ENCODE assay signal across 34 cellular contexts in the genomic region with DNA sequence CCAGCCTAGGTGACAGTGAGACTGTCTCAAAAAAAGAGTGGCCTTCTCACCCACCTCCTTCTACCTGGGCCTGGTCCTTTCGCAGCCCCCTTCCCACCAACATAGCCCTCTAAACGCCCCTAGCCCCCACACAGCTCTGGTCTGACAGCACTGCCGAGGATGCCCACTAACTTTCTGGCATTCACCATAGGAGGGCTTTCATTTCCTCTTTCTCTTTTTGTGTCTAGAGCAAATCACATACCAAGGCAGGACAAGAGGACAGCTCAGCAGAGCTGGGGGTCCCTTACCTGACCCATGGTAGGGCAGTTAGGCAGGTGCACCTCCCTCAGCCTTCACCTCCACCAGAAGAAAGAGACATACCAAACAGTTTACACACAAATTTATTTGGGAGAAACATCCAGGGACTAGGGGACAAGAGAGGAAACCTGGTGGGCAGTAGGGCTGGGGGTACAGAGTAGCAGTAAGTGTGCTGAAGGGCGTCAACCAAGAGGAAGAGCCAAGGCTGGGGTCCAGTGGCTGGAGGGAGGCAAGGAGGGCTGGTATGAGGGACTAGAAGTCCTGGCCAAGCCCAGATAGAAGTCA. TPM values are rescaled to one million over a fixed set of nuclear protein-coding genes. Genes with fewer than 3 reads are reported as not detected.
DNase-seq lines count a peak whose midpoint lies in the region; ATAC-seq lines count a peak whose summit lies in the region.
"Had no signal": no experiment of that assay in that cellular context is flagged by ENCODE, and none has a peak within 500 bp of the region (broad histone marks: within the 10 kb centered on the region; RNA-seq: fewer than 3 reads in every experiment).

No MANE protein-coding gene starts in this region.

- CTCF ChIA-PET in CD4-positive, alpha-beta memory T cell (lab: Charles Lee; ENCODE audit: partially characterized antibody), result no interaction called here

- no peak overlapping the region for H3K4me3 Mint-ChIP-seq in activated naive CD8-positive, alpha-beta T cell treated with anti-CD3 and anti-CD28 coated beads, Interleukin-2, amount 10 ng/mL, durations not matched to agents 7 days and 5 days
- H3K4me3 Mint-ChIP-seq in activated naive CD8-positive, alpha-beta T cell treated with anti-CD3 and anti-CD28 coated beads for 36 hours, result no peak overlapping the region
- no peak overlapping the region for H3K4me3 Mint-ChIP-seq in central memory CD8-positive, alpha-beta T cell
- H3K4me3 Mint-ChIP-seq in CD4-positive, alpha-beta memory T cell, result no peak overlapping the region
- H3K4me3 Mint-ChIP-seq: natural killer cell treated with Interleukin-12 subunit alpha and Interleukin-12 subunit beta and Interleukin-15 and Interleukin-18, amount 100 ng/mL, for 72 hours; T-helper 1 cell treated with Interleukin-12 subunit alpha and Interleukin-12 subunit beta and Interleukin-4 antibody, amounts not matched to agents 30 μg/mL and 1 μg/mL, for 36 hours had no signal

- H3K27me3 ChIP-seq in CD4-positive, alpha-beta memory T cell (ENCODE audit: insufficient read depth, low read length), result no peaks in the 10 kb centered on the region
- H3K27me3 ChIP-seq: esophagus squamous epithelium, gastrocnemius medialis, Peyer's patch, spleen, vagina had no signal

- intact Hi-C loops in CD4-positive, alpha-beta memory T cell (cut with micrococcal nuclease), result no loop called here

- no peak overlapping the region for H3K4me3 ChIP-seq in CD4-positive, alpha-beta memory T cell (ENCODE audit: low read length in 2 of 2)
- H3K4me3 ChIP-seq: esophagus squamous epithelium, gastrocnemius medialis, HAP-1, left ventricle myocardium inferior, Peyer's patch, spleen, thoracic aorta, vagina had no signal

- H3K36me3 Mint-ChIP-seq in activated naive CD8-positive, alpha-beta T cell treated with anti-CD3 and anti-CD28 coated beads, Interleukin-2, amount 10 ng/mL, durations not matched to agents 7 days and 5 days, result peaks cover 9% of the 10 kb centered on the region
- H3K36me3 Mint-ChIP-seq in activated naive CD8-positive, alpha-beta T cell treated with anti-CD3 and anti-CD28 coated beads for 36 hours, result peaks cover 5% of the 10 kb centered on the region
- peaks cover 13% of the 10 kb centered on the region for H3K36me3 Mint-ChIP-seq in central memory CD8-positive, alpha-beta T cell (ENCODE audit: insufficient read depth)
- peaks cover 11 to 24% of the 10 kb centered on the region in 2 donors for H3K36me3 Mint-ChIP-seq in CD4-positive, alpha-beta memory T cell

- H3K27ac Mint-ChIP-seq in activated naive CD8-positive, alpha-beta T cell treated with anti-CD3 and anti-CD28 coated beads, Interleukin-2, amount 10 ng/mL, durations not matched to agents 7 days and 5 days, result peak overlapping the region; percentile 6
- H3K27ac Mint-ChIP-seq in activated naive CD8-positive, alpha-beta T cell treated with anti-CD3 and anti-CD28 coated beads for 36 hours, result no peak overlapping the region
- H3K27ac Mint-ChIP-seq in central memory CD8-positive, alpha-beta T cell (ENCODE audit: low read depth), result peak overlapping the region; percentile 60
- peak overlapping the region in 3 of 7 donors; percentile 5 to 89 (median 72) for H3K27ac Mint-ChIP-seq in CD4-positive, alpha-beta memory T cell
- H3K27ac Mint-ChIP-seq: natural killer cell treated with Interleukin-12 subunit alpha and Interleukin-12 subunit beta and Interleukin-15 and Interleukin-18, amount 100 ng/mL, for 72 hours; T-helper 1 cell treated with Interleukin-12 subunit alpha and Interleukin-12 subunit beta and Interleukin-4 antibody, amounts not matched to agents 30 μg/mL and 1 μg/mL, for 36 hours had no signal

- DNase-seq in activated naive CD8-positive, alpha-beta T cell treated with anti-CD3 and anti-CD28 coated beads, Interleukin-2, amount 10 ng/mL, durations not matched to agents 7 days and 5 days, result no peak
- DNase-seq in activated naive CD8-positive, alpha-beta T cell treated with anti-CD3 and anti-CD28 coated beads for 36 hours, result no peak
- DNase-seq in NOMO-1 treated with dmso at 0.1 percent for 144 hours (lab: John Stamatoyannopoulos, UW; ENCODE audit: unreplicated experiment), result peak; percentile 8
- no peak for DNase-seq in central memory CD8-positive, alpha-beta T cell (ENCODE audit: low spot score in 2 of 2)
- no peak for DNase-seq in CD4-positive, alpha-beta memory T cell
- DNase-seq: ACHN; activated CD4-positive, alpha-beta T cell treated with anti-CD3 and anti-CD28 coated beads, Interleukin-2, amount 50 U/mL, for 1 hour; activated CD8-positive, alpha-beta memory T cell treated with anti-CD3 and anti-CD28 coated beads, Interleukin-2, amount 50 U/mL, for 48 hours; activated gamma-delta T cell treated with Interleukin-2 at 50 U/mL for 16 hours; EL; esophagus squamous epithelium; gastrocnemius medialis; hippocampal formation; left ventricle myocardium inferior; NCI-H1417 treated with DMSO at 0.1 percent for 48 hours; NCI-H2107; NCI-H446 treated with DMSO at 0.1 percent for 48 hours; Peyer's patch; right cardiac atrium; spleen; stimulated activated CD4-positive, alpha-beta T cell treated with anti-CD3 and anti-CD28 coated beads, Interleukin-2, amount 100 ng/mL, for 48 hours; stimulated activated naive CD4-positive, alpha-beta T cell treated with Interleukin-2 at 50 U/mL for 16 hours had no signal

- no peaks in the 10 kb centered on the region for H3K9me3 ChIP-seq in CD4-positive, alpha-beta memory T cell (ENCODE audit: control insufficient read depth in 1 of 2, low read length in 2 of 2)
- H3K9me3 ChIP-seq: esophagus squamous epithelium, gastrocnemius medialis, HAP-1, left ventricle myocardium inferior, Peyer's patch, spleen, thoracic aorta, vagina had no signal

- no peaks in the 10 kb centered on the region for H3K27me3 Mint-ChIP-seq in activated naive CD8-positive, alpha-beta T cell treated with anti-CD3 and anti-CD28 coated beads, Interleukin-2, amount 10 ng/mL, durations not matched to agents 7 days and 5 days
- no peaks in the 10 kb centered on the region for H3K27me3 Mint-ChIP-seq in activated naive CD8-positive, alpha-beta T cell treated with anti-CD3 and anti-CD28 coated beads for 36 hours
- H3K27me3 Mint-ChIP-seq in central memory CD8-positive, alpha-beta T cell, result no peaks in the 10 kb centered on the region
- H3K27me3 Mint-ChIP-seq in CD4-positive, alpha-beta memory T cell, result no peaks in the 10 kb centered on the region
- H3K27me3 Mint-ChIP-seq: natural killer cell treated with Interleukin-12 subunit alpha and Interleukin-12 subunit beta and Interleukin-15 and Interleukin-18, amount 100 ng/mL, for 72 hours had no signal

- POLR2A ChIA-PET in activated naive CD8-positive, alpha-beta T cell treated with anti-CD3 and anti-CD28 coated beads, Interleukin-2, amount 10 ng/mL, durations not matched to agents 7 days and 5 days (lab: Charles Lee), result interaction anchor here (0.7 kb wide), 1 partner anchor 129 kb away, joined by 6 read pairs; the partner anchor contains the start of genes ATP6V1G2 and NFKBIL1
- POLR2A ChIA-PET in CD4-positive, alpha-beta memory T cell (lab: Charles Lee; ENCODE audit: partially characterized antibody), result interaction anchor here (1.4 kb wide), 1 partner anchor 24 kb away, joined by 5 read pairs; the partner anchor contains the start of gene BAG6

- H3K4me1 Mint-ChIP-seq in activated naive CD8-positive, alpha-beta T cell treated with anti-CD3 and anti-CD28 coated beads, Interleukin-2, amount 10 ng/mL, durations not matched to agents 7 days and 5 days, result peaks cover 28% of the 10 kb centered on the region
- peaks cover 9% of the 10 kb centered on the region for H3K4me1 Mint-ChIP-seq in activated naive CD8-positive, alpha-beta T cell treated with anti-CD3 and anti-CD28 coated beads for 36 hours
- H3K4me1 Mint-ChIP-seq in central memory CD8-positive, alpha-beta T cell, result peaks cover 20% of the 10 kb centered on the region
- H3K4me1 Mint-ChIP-seq in CD4-positive, alpha-beta memory T cell, result peaks cover 8 to 24% (median 12%) of the 10 kb centered on the region in 4 donors

- H3K4me1 ChIP-seq in CD4-positive, alpha-beta memory T cell (ENCODE audit: insufficient read depth, low read length), result peaks cover 15% of the 10 kb centered on the region

- ATAC-seq in activated naive CD8-positive, alpha-beta T cell treated with anti-CD3 and anti-CD28 coated beads, Interleukin-2, amount 10 ng/mL, durations not matched to agents 7 days and 5 days (ENCODE audit: low read depth), result no peak
- no peak for ATAC-seq in central memory CD8-positive, alpha-beta T cell (replicated peaks; ENCODE audit: extremely low read depth, poor library complexity, severe bottlenecking)
- ATAC-seq in HG03469 (IDR thresholded peaks at IDR 0.05; ENCODE audit: unreplicated experiment) (no peak), HG02759 (IDR thresholded peaks at IDR 0.05; ENCODE audit: unreplicated experiment) (no peak), HG03175 (IDR thresholded peaks at IDR 0.05; ENCODE audit: unreplicated experiment) (no peak)
- ATAC-seq: gastrocnemius medialis; natural killer cell treated with Interleukin-12 subunit alpha and Interleukin-12 subunit beta and Interleukin-15 and Interleukin-18, amount 100 ng/mL, for 72 hours; right cardiac atrium had no signal

- no peak overlapping the region for H3K27ac ChIP-seq in CD4-positive, alpha-beta memory T cell (ENCODE audit: low read depth, low read length)
- H3K27ac ChIP-seq: C4-2B, esophagus squamous epithelium, gastrocnemius medialis, HL-60, left ventricle myocardium inferior, parathyroid adenoma, Peyer's patch, thoracic aorta, vagina had no signal

- H3K9me3 Mint-ChIP-seq in activated naive CD8-positive, alpha-beta T cell treated with anti-CD3 and anti-CD28 coated beads, Interleukin-2, amount 10 ng/mL, durations not matched to agents 7 days and 5 days, result no peaks in the 10 kb centered on the region
- H3K9me3 Mint-ChIP-seq in activated naive CD8-positive, alpha-beta T cell treated with anti-CD3 and anti-CD28 coated beads for 36 hours, result no peaks in the 10 kb centered on the region
- H3K9me3 Mint-ChIP-seq in central memory CD8-positive, alpha-beta T cell, result no peaks in the 10 kb centered on the region
- no peaks in the 10 kb centered on the region for H3K9me3 Mint-ChIP-seq in CD4-positive, alpha-beta memory T cell
- H3K9me3 Mint-ChIP-seq: natural killer cell treated with Interleukin-12 subunit alpha and Interleukin-12 subunit beta and Interleukin-15 and Interleukin-18, amount 100 ng/mL, for 72 hours; T-helper 1 cell treated with Interleukin-12 subunit alpha and Interleukin-12 subunit beta and Interleukin-4 antibody, amounts not matched to agents 30 μg/mL and 1 μg/mL, for 36 hours had no signal

- peaks cover 20% of the 10 kb centered on the region for H3K36me3 ChIP-seq in CD4-positive, alpha-beta memory T cell (ENCODE audit: insufficient read depth, low read length)

RNA-seq across cellular contexts. Expression of gene LY6G5C, which starts 4.5 kb away (rescaled TPM):
- 1 to 10 TPM; 3.5 to 4.6 TPM for total RNA-seq in activated naive CD8-positive, alpha-beta T cell treated with anti-CD3 and anti-CD28 coated beads, Interleukin-2, amount 10 ng/mL, durations not matched to agents 7 days and 5 days
- total RNA-seq in activated naive CD8-positive, alpha-beta T cell treated with anti-CD3 and anti-CD28 coated beads for 36 hours, result 1 to 10 TPM; 2.3 to 2.4 TPM
- 1 to 10 TPM; 4.4 to 4.5 TPM for total RNA-seq in CD4-positive, alpha-beta memory T cell
- polyA plus RNA-seq in CD4-positive, alpha-beta memory T cell, result 10 to 100 TPM in 1 of 2 donors, 1 to 10 TPM in 1; 8.9 to 11.8 TPM
- total RNA-seq: Peyer's patch, SK-MEL-5, thoracic aorta had no signal

RNA-seq across cellular contexts. Expression of gene LY6G5B, which starts 6.6 kb away (rescaled TPM):
- total RNA-seq in activated naive CD8-positive, alpha-beta T cell treated with anti-CD3 and anti-CD28 coated beads, Interleukin-2, amount 10 ng/mL, durations not matched to agents 7 days and 5 days, result 10 to 100 TPM; 33.8 to 36.4 TPM
- 10 to 100 TPM; 17.6 to 21.4 TPM for total RNA-seq in activated naive CD8-positive, alpha-beta T cell treated with anti-CD3 and anti-CD28 coated beads for 36 hours
- total RNA-seq in CD4-positive, alpha-beta memory T cell, result 10 to 100 TPM; 39.3 to 39.8 TPM
- polyA plus RNA-seq in CD4-positive, alpha-beta memory T cell, result under 1 TPM in 1 of 2 donors, not detected in 1; 0.98 TPM

RNA-seq across cellular contexts. Expression of gene CSNK2B, which starts 10.5 kb away (rescaled TPM):
- total RNA-seq in activated naive CD8-positive, alpha-beta T cell treated with anti-CD3 and anti-CD28 coated beads, Interleukin-2, amount 10 ng/mL, durations not matched to agents 7 days and 5 days, result 100 to 1,000 TPM; 206 to 216 TPM
- total RNA-seq in activated naive CD8-positive, alpha-beta T cell treated with anti-CD3 and anti-CD28 coated beads for 36 hours, result 100 to 1,000 TPM; 297 to 307 TPM
- total RNA-seq in CD4-positive, alpha-beta memory T cell, result 100 to 1,000 TPM; 141 to 148 TPM
- polyA plus RNA-seq in CD4-positive, alpha-beta memory T cell, result 100 to 1,000 TPM; 183 to 232 TPM

RNA-seq across cellular contexts. Expression of gene GPANK1, which starts 11.6 kb away (rescaled TPM):
- total RNA-seq in activated naive CD8-positive, alpha-beta T cell treated with anti-CD3 and anti-CD28 coated beads, Interleukin-2, amount 10 ng/mL, durations not matched to agents 7 days and 5 days, result 10 to 100 TPM; 30.7 to 32.0 TPM
- 10 to 100 TPM; 33.3 to 37.0 TPM for total RNA-seq in activated naive CD8-positive, alpha-beta T cell treated with anti-CD3 and anti-CD28 coated beads for 36 hours
- total RNA-seq in CD4-positive, alpha-beta memory T cell, result 10 to 100 TPM; 25.1 to 25.5 TPM
- polyA plus RNA-seq in CD4-positive, alpha-beta memory T cell, result 10 to 100 TPM; 16.7 to 19.5 TPM

RNA-seq across cellular contexts. Expression of gene C6orf47, which starts 15.8 kb away (rescaled TPM):
- 10 to 100 TPM; 30.7 to 32.2 TPM for total RNA-seq in activated naive CD8-positive, alpha-beta T cell treated with anti-CD3 and anti-CD28 coated beads, Interleukin-2, amount 10 ng/mL, durations not matched to agents 7 days and 5 days
- 10 to 100 TPM; 10.8 to 11.1 TPM for total RNA-seq in activated naive CD8-positive, alpha-beta T cell treated with anti-CD3 and anti-CD28 coated beads for 36 hours
- 10 to 100 TPM; 37.5 to 39.9 TPM for total RNA-seq in CD4-positive, alpha-beta memory T cell
- 10 to 100 TPM; 15.8 to 29.7 TPM for polyA plus RNA-seq in CD4-positive, alpha-beta memory T cell
